Comparison of ENCODE assay signal across 20 cellular contexts in the genomic region with DNA sequence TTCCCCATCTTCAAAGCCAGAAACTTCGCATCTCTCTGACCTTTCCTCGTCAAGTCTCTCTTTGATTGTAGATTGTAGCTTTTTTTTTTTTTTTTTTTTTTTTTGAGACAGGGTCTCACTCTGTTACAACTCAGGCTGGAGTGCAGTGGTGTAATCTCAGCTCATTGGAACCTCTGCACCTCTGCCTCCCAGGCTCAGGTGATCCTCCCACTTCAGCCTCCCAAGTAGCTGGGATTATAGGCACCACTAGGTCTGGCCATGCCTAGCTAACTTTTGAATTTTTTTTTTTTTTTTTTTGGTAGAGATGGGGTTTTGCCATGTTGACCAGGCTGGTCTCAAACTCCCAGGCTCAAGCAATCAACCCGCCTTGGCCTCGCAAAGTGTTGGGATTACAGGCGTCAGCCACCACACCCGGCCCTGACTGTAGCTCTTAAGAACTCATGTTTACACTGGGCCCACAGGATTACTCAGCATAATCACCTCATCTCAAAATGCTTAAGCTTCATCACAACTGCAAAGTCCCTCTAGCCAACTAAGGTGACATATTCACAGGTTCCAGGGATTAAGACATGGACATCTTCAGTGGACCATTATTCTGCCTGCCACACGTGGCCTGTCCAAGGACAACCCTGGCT. TPM values are rescaled to one million over a fixed set of nuclear protein-coding genes. Genes with fewer than 3 reads are reported as not detected.
A peak's percentile ranks its signal among the peaks of the same experiment; 100 is the strongest.
DNase-seq lines count a peak whose midpoint lies in the region; ATAC-seq and TF ChIP-seq lines count a peak whose summit lies in the region.
"Had no signal": no experiment of that assay in that cellular context is flagged by ENCODE, and none has a peak within 500 bp of the region (broad histone marks: within the 10 kb centered on the region; RNA-seq: fewer than 3 reads in every experiment).

No MANE protein-coding gene starts in this region.

- no peak for TF ChIP-seq CTCF in natural killer cell (IDR thresholded peaks at IDR 0.05)
- no peak for TF ChIP-seq CTCF in coronary artery (IDR thresholded peaks at IDR 0.05)

- DNase-seq in ELR (ENCODE audit: low read depth) (peak; percentile 55), MG63 (peak; percentile 25), epithelial cell of prostate (ENCODE audit: low read depth, low spot score) (peak; percentile 41), non-pigmented ciliary epithelial cell (ENCODE audit: low read depth) (peak; percentile 8), natural killer cell (no peak), coronary artery (ENCODE audit: low spot score) (no peak), substantia nigra (lab: John Stamatoyannopoulos, UW) (no peak)
- DNase-seq: activated CD4-positive, alpha-beta memory T cell treated with anti-CD3 and anti-CD28 coated beads for 36 hours; activated gamma-delta T cell; CD4-positive, alpha-beta memory T cell; effector memory CD8-positive, alpha-beta T cell; left ventricle myocardium superior; NCI-H1105; NCI-H2081 treated with DMSO at 0.1 percent for 48 hours; NCI-H446; RPMI8226; T1000 had no signal

- H3K4me3 ChIP-seq in MG63: no peak overlapping the region
- no peak overlapping the region for H3K4me3 ChIP-seq in coronary artery

- no peaks in the 10 kb centered on the region for H3K27me3 Mint-ChIP-seq in natural killer cell (ENCODE audit: low read depth in 2 of 2)
- H3K27me3 Mint-ChIP-seq: activated CD4-positive, alpha-beta memory T cell treated with anti-CD3 and anti-CD28 coated beads for 36 hours; brain; CD4-positive, alpha-beta memory T cell; effector memory CD8-positive, alpha-beta T cell had no signal

- H3K27me3 ChIP-seq in MG63: no peaks in the 10 kb centered on the region

- H3K27ac Mint-ChIP-seq in natural killer cell: no peak overlapping the region
- H3K27ac Mint-ChIP-seq: activated CD4-positive, alpha-beta memory T cell treated with anti-CD3 and anti-CD28 coated beads for 36 hours; brain; progenitor cell of endocrine pancreas had no signal

- H3K27ac ChIP-seq in epithelial cell of prostate: no peak overlapping the region
- no peak overlapping the region for H3K27ac ChIP-seq in coronary artery
- H3K27ac ChIP-seq in substantia nigra (ENCODE audit: low read depth, low read length, poor library complexity, severe bottlenecking): no peak overlapping the region

- intact Hi-C loops in natural killer cell (cut with micrococcal nuclease): no loop called here

- no peaks in the 10 kb centered on the region for H3K9me3 Mint-ChIP-seq in natural killer cell
- H3K9me3 Mint-ChIP-seq: effector memory CD8-positive, alpha-beta T cell had no signal

- H3K36me3 ChIP-seq in MG63: no peaks in the 10 kb centered on the region; the same call in 1 of the 2 replicates

- no peak overlapping the region for H3K4me3 Mint-ChIP-seq in natural killer cell
- H3K4me3 Mint-ChIP-seq: activated CD4-positive, alpha-beta memory T cell treated with anti-CD3 and anti-CD28 coated beads for 36 hours; brain; CD4-positive, alpha-beta memory T cell; effector memory CD8-positive, alpha-beta T cell had no signal

- no peaks in the 10 kb centered on the region for H3K36me3 Mint-ChIP-seq in natural killer cell

- H3K9me3 ChIP-seq in MG63: peaks cover 4% of the 10 kb centered on the region
- H3K9me3 ChIP-seq: SK-N-SH had no signal

- H3K4me1 Mint-ChIP-seq in natural killer cell: peaks cover 0 to 4% of the 10 kb centered on the region in 2 donors
- H3K4me1 Mint-ChIP-seq: CD4-positive, alpha-beta memory T cell had no signal

- ATAC-seq in natural killer cell: no peak
- ATAC-seq: effector memory CD8-positive, alpha-beta T cell; left ventricle myocardium superior had no signal

RNA-seq across cellular contexts. Expression of gene POLL, which starts 11.7 kb away (rescaled TPM):
- total RNA-seq in MG63 (2014; rRNA removed; shearing (Covaris generic); ENCODE audit: low replicate concordance): 20.1 and 20.3 TPM in 2 replicates
- 10 to 100 TPM; 22.8 to 31.4 (median 26.1) TPM for total RNA-seq in natural killer cell

RNA-seq across cellular contexts. Expression of gene DPCD, which starts 11.8 kb away (rescaled TPM):
- total RNA-seq in MG63 (2014; rRNA removed; shearing (Covaris generic); ENCODE audit: low replicate concordance): 46.3 and 64.2 TPM in 2 replicates
- total RNA-seq in natural killer cell: 1 to 10 TPM in 1 of 3 donors, under 1 TPM in 2; 0.72 to 1.0 (median 0.83) TPM

Comparison
In these comparisons a context has a peak if more than half of its experiments do, and no peak if none do; other contexts are left out.
1. DNase-seq: peak in ELR (single experiment), MG63 (single experiment), epithelial cell of prostate (single experiment) and non-pigmented ciliary epithelial cell (single experiment); none in natural killer cell (single experiment), coronary artery (single experiment) and substantia nigra (0 of 49).
2. RNA of gene DPCD, which starts 11.8 kb away (total RNA-seq): 46.3 to 64.2 TPM in MG63; 0.72 to 1.0 TPM in natural killer cell; every median in the first group is over 10 times any median in the second.